28 cellular contexts compared by ENCODE assay signal in the genomic region with DNA sequence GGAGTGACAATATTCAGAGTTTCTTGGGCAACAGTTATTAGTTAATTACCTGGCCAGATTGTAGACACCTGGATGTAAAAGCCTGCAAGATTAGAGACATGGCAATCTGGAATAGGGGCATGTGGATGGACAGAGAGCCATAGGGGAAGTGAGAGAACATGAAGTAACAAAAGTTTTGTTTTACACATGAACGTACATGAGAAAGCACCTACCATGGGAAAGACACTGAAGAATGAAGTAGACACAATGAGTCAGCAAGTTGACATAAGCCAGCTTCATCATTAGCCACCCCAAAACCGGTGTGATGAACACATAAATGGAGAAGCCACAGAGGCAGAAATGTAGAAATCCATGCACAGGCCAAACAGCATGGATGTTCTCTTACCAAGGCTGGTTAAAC.
"Had no signal": no experiment of that assay in that cellular context is flagged by ENCODE, and none has a peak within 500 bp of the region (broad histone marks: within the 10 kb centered on the region; RNA-seq: fewer than 3 reads in every experiment).

No MANE protein-coding gene starts in this region.

- DNase-seq: activated CD4-positive, alpha-beta memory T cell treated with anti-CD3 and anti-CD28 coated beads for 36 hours; activated CD4-positive, alpha-beta T cell treated with anti-CD3 and anti-CD28 coated beads, Interleukin-2, amount 10 ng/mL, durations not matched to agents 7 days and 5 days; activated CD4-positive, CD25-positive, alpha-beta regulatory T cell; activated CD8-positive, alpha-beta memory T cell treated with anti-CD3 and anti-CD28 coated beads for 24 hours; activated gamma-delta T cell; activated naive CD4-positive, alpha-beta T cell treated with anti-CD3 and anti-CD28 coated beads for 36 hours; activated naive CD8-positive, alpha-beta T cell treated with anti-CD3 and anti-CD28 coated beads, Interleukin-2, amount 10 ng/mL, durations not matched to agents 7 days and 5 days; activated T-cell treated with anti-CD3 and anti-CD28 coated beads, Interleukin-2, amount 50 U/mL, for 4 hours; adrenal gland; anterior cingulate cortex; caudate nucleus; Karpas-422; NCI-H1105; NCI-H1436; NCI-H1694 treated with DMSO at 0.1 percent for 48 hours; NCI-H2029 treated with DMSO at 0.1 percent for 48 hours; NCI-H510A treated with DMSO at 0.1 percent for 48 hours; NCI-H69; NK-92 treated with Interleukin-12 subunit alpha and Interleukin-12 subunit beta, amount 100 ng/mL, for 24 hours; RPMI8226; T-cell; T-helper 2 cell; T1000 had no signal

- H3K4me3 ChIP-seq: adrenal gland, coronary artery, SK-N-MC had no signal

- ATAC-seq: activated T-cell treated with anti-CD3 and anti-CD28 coated beads, Interleukin-2, amount 50 U/mL, for 4 hours; Panc1; Right ventricle myocardium inferior; T-cell had no signal

- H3K27me3 ChIP-seq: adrenal gland had no signal

- H3K27ac ChIP-seq: adrenal gland, coronary artery, SK-N-MC, VCaP had no signal

- H3K4me1 ChIP-seq: adrenal gland had no signal

- H3K36me3 ChIP-seq: adrenal gland had no signal
